ENCODE assay signal across 1 cellular context in genomic region chr19:345320-345879, GRCh38.
TF ChIP-seq lines count a peak whose summit lies in the region.

No MANE protein-coding gene starts in this region.

TF ChIP-seq in neural cell, 6 proteins besides CTCF, POLR2A, EP300 and RAD21:
- no peak for TF ChIP-seq REST (IDR thresholded peaks at IDR 0.05; ENCODE audit: borderline replicate concordance)
- no peak for TF ChIP-seq POLR2AphosphoS5 (IDR thresholded peaks at IDR 0.05)
- TF ChIP-seq EZH2 (IDR thresholded peaks at IDR 0.05; ENCODE audit: borderline replicate concordance, insufficient read depth, low read length, poor library complexity, severe bottlenecking) = no peak
- no peak for TF ChIP-seq MXI1 (conservative IDR thresholded peaks at IDR 0.05; ENCODE audit: poor library complexity, severe bottlenecking)
- no peak for TF ChIP-seq TAF1 (IDR thresholded peaks at IDR 0.05; ENCODE audit: low read depth)
- TF ChIP-seq SMC3 (conservative IDR thresholded peaks at IDR 0.05; ENCODE audit: poor library complexity) = no peak
